ENCODE assay signal across 19 cellular contexts in the genomic region with DNA sequence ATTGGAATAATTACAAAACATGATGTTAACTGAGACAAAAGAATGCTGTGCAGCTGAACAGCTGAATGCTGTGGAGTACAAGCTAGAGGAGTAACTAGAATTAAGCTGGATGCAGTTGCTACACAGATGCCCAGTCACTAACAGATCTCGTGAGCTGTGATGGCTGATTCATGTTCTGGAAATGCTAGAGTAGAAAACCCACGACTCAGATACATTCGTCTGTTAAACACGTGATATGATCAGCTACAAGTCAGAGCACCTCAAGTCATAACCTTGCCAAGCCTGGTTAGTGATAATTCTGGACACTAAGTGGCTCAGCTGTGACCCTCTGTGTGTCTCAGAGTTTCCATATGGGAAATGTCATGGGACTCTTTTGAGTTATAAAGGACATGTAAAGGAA.
DNase-seq lines count a peak whose midpoint lies in the region; ATAC-seq, FAIRE-seq and TF ChIP-seq lines count a peak whose summit lies in the region.
"Had no signal": no experiment of that assay in that cellular context is flagged by ENCODE, and none has a peak within 500 bp of the region (broad histone marks: within the 10 kb centered on the region; RNA-seq: fewer than 3 reads in every experiment).

No MANE protein-coding gene starts in this region.

- no peaks in the 10 kb centered on the region for H3K4me1 ChIP-seq in lower lobe of right lung
- H3K4me1 ChIP-seq: adrenal gland; BLaER1 treated with 17β-estradiol and CSF1 and Interleukin-3, amounts not matched to agents 10 nM and 100 nM had no signal

- intact Hi-C loops in lower lobe of right lung (cut with DNase I) = no loop called here

- DNase-seq in EL (peak; percentile 65), LHCN-M2 (ENCODE audit: low read depth) (peak; percentile 74), bronchial epithelial cell (ENCODE audit: low read depth) (peak; percentile 75), myocyte (ENCODE audit: low read depth) (peak; percentile 93), HuH-7 (ENCODE audit: low spot score) (no peak), lower lobe of right lung (no peak), GM19238 (ENCODE audit: insufficient read length, low spot score) (no peak)
- DNase-seq: adrenal gland; mesendoderm; MM.1S; NCI-H1694 treated with DMSO at 0.1 percent for 48 hours; stimulated activated naive CD4-positive, alpha-beta T cell had no signal

- FAIRE-seq in bronchial epithelial cell (lab: Jason Lieb, UNC) = no peak
- FAIRE-seq: colon, GM18507 had no signal

- H3K27me3 ChIP-seq in bronchial epithelial cell (ENCODE audit: control insufficient read depth, insufficient read depth, low read length) (peaks cover 1% of the 10 kb centered on the region), lower lobe of right lung (ENCODE audit: low read depth) (no peaks in the 10 kb centered on the region)
- H3K27me3 ChIP-seq: adrenal gland; BLaER1 treated with 17β-estradiol and CSF1 and Interleukin-3, amounts not matched to agents 10 nM and 100 nM had no signal

- ATAC-seq in GM18873 (IDR thresholded peaks at IDR 0.05; ENCODE audit: low FRiP score, unreplicated experiment) (no peak), lower lobe of right lung (no peak)
- ATAC-seq: activated CD4-positive, CD25-positive, alpha-beta regulatory T cell treated with anti-CD3 and anti-CD28 coated beads, Interleukin-2, amount 50 U/mL, for 24 hours; activated T-helper 17 cell treated with anti-CD3 and anti-CD28 coated beads, Interleukin-2, amount 50 U/mL, for 72 hours; HCT116 had no signal

- H3K36me3 ChIP-seq in bronchial epithelial cell (ENCODE audit: control insufficient read depth, insufficient read depth, low read length) (no peaks in the 10 kb centered on the region), lower lobe of right lung (no peaks in the 10 kb centered on the region)
- H3K36me3 ChIP-seq: adrenal gland; BLaER1 treated with 17β-estradiol and CSF1 and Interleukin-3, amounts not matched to agents 10 nM and 100 nM had no signal

- H3K4me3 ChIP-seq in bronchial epithelial cell (ENCODE audit: low read depth, low read length) = no peak overlapping the region
- no peak overlapping the region for H3K4me3 ChIP-seq in lower lobe of right lung
- H3K4me3 ChIP-seq: adrenal gland; BLaER1 treated with 17β-estradiol and CSF1 and Interleukin-3, amounts not matched to agents 10 nM and 100 nM had no signal

- H3K27ac ChIP-seq in lower lobe of right lung = no peak overlapping the region
- H3K27ac ChIP-seq: adrenal gland; BLaER1 treated with 17β-estradiol and CSF1 and Interleukin-3, amounts not matched to agents 10 nM and 100 nM had no signal

- TF ChIP-seq CTCF in bronchial epithelial cell (IDR thresholded peaks at IDR 0.05; ENCODE audit: insufficient read depth, low read length, severe bottlenecking) = no peak
- no peak for TF ChIP-seq CTCF in lower lobe of right lung (IDR thresholded peaks at IDR 0.05)

- H3K9me3 ChIP-seq in lower lobe of right lung = no peaks in the 10 kb centered on the region
- H3K9me3 ChIP-seq: adrenal gland; BLaER1 treated with 17β-estradiol and CSF1 and Interleukin-3, amounts not matched to agents 10 nM and 100 nM had no signal

Comparison
In these comparisons a context has a peak if more than half of its experiments do, and no peak if none do; other contexts are left out.
1. DNase-seq: peak in EL (single experiment), LHCN-M2 (single experiment), bronchial epithelial cell (single experiment) and myocyte (single experiment); none in HuH-7 (single experiment), lower lobe of right lung (single experiment) and GM19238 (single experiment).